Comparison of ENCODE assay signal across 1 cellular context in the genomic region with DNA sequence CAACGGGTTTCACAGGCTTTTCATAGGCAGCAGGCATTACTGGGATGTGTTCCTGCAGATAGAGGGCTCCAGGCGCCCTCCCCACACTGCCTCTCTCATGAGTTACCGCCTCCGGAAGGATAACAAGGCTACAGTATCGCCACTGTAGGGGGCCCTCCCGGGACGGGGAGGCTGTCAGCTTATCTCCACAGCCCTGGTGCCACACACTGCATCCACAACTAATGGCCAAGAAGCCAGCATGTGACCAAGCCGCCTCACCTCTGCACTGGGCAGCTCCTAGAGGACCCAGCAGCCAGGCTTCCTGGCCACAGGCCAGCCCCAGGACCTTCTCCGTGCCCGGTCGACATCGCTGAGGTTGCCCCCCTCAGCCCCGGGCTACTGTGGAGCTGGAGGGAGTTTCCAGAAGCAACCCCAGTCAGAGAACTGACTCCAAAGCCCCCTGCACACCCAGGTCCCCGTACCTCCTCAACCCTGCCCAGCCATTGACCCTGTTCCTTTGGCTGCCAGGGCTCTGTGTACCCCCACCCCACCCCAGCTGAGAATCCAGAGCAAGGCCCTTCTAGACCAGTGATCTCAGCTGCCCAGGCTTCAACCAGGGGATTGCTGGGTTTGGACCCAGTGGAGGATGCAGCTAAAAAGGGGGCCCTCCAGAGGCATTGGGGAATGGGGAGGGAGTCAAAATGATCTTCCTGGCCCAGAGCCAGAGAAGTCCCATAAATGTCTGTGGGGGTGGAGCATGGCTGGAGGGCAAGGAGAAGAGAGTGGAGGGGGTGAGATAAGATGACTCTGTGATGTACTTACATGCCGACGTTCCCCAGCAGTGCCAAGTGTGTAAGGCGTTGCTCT.
A peak's percentile ranks its signal among the peaks of the same experiment; 100 is the strongest.
TF ChIP-seq lines count a peak whose summit lies in the region.

No MANE protein-coding gene starts in this region.

TF ChIP-seq in K562, 482 proteins besides CTCF, POLR2A, EP300 and RAD21 (continued from another document and continues in another):
- TF ChIP-seq, protein P1, sequence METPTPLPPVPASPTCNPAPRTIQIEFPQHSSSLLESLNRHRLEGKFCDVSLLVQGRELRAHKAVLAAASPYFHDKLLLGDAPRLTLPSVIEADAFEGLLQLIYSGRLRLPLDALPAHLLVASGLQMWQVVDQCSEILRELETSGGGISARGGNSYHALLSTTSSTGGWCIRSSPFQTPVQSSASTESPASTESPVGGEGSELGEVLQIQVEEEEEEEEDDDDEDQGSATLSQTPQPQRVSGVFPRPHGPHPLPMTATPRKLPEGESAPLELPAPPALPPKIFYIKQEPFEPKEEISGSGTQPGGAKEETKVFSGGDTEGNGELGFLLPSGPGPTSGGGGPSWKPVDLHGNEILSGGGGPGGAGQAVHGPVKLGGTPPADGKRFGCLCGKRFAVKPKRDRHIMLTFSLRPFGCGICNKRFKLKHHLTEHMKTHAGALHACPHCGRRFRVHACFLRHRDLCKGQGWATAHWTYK (CRISPR knock-in tag; IDR thresholded peaks at IDR 0.05), result peak; percentile 89; the same call in 1 of the 2 replicates
- no peak for TF ChIP-seq XRCC3 (IDR thresholded peaks at IDR 0.05)
- TF ChIP-seq, protein P2, sequence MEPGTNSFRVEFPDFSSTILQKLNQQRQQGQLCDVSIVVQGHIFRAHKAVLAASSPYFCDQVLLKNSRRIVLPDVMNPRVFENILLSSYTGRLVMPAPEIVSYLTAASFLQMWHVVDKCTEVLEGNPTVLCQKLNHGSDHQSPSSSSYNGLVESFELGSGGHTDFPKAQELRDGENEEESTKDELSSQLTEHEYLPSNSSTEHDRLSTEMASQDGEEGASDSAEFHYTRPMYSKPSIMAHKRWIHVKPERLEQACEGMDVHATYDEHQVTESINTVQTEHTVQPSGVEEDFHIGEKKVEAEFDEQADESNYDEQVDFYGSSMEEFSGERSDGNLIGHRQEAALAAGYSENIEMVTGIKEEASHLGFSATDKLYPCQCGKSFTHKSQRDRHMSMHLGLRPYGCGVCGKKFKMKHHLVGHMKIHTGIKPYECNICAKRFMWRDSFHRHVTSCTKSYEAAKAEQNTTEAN (CRISPR knock-in tag; IDR thresholded peaks at IDR 0.05), result no peak
- TF ChIP-seq, protein P3, sequence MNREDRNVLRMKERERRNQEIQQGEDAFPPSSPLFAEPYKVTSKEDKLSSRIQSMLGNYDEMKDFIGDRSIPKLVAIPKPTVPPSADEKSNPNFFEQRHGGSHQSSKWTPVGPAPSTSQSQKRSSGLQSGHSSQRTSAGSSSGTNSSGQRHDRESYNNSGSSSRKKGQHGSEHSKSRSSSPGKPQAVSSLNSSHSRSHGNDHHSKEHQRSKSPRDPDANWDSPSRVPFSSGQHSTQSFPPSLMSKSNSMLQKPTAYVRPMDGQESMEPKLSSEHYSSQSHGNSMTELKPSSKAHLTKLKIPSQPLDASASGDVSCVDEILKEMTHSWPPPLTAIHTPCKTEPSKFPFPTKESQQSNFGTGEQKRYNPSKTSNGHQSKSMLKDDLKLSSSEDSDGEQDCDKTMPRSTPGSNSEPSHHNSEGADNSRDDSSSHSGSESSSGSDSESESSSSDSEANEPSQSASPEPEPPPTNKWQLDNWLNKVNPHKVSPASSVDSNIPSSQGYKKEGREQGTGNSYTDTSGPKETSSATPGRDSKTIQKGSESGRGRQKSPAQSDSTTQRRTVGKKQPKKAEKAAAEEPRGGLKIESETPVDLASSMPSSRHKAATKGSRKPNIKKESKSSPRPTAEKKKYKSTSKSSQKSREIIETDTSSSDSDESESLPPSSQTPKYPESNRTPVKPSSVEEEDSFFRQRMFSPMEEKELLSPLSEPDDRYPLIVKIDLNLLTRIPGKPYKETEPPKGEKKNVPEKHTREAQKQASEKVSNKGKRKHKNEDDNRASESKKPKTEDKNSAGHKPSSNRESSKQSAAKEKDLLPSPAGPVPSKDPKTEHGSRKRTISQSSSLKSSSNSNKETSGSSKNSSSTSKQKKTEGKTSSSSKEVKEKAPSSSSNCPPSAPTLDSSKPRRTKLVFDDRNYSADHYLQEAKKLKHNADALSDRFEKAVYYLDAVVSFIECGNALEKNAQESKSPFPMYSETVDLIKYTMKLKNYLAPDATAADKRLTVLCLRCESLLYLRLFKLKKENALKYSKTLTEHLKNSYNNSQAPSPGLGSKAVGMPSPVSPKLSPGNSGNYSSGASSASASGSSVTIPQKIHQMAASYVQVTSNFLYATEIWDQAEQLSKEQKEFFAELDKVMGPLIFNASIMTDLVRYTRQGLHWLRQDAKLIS (CRISPR knock-in tag; IDR thresholded peaks at IDR 0.05), result no peak
- TF ChIP-seq FOXA3 (CRISPR knock-in tag; conservative IDR thresholded peaks at IDR 0.05 in 1 of 2, IDR thresholded peaks at IDR 0.05 in 1 of 2), result no peak
- no peak for TF ChIP-seq ZBTB8A (IDR thresholded peaks at IDR 0.05; ENCODE audit: partially characterized antibody)
- TF ChIP-seq MTF1 (CRISPR knock-in tag; IDR thresholded peaks at IDR 0.05; ENCODE audit: borderline replicate concordance), result no peak
- TF ChIP-seq, protein P4, sequence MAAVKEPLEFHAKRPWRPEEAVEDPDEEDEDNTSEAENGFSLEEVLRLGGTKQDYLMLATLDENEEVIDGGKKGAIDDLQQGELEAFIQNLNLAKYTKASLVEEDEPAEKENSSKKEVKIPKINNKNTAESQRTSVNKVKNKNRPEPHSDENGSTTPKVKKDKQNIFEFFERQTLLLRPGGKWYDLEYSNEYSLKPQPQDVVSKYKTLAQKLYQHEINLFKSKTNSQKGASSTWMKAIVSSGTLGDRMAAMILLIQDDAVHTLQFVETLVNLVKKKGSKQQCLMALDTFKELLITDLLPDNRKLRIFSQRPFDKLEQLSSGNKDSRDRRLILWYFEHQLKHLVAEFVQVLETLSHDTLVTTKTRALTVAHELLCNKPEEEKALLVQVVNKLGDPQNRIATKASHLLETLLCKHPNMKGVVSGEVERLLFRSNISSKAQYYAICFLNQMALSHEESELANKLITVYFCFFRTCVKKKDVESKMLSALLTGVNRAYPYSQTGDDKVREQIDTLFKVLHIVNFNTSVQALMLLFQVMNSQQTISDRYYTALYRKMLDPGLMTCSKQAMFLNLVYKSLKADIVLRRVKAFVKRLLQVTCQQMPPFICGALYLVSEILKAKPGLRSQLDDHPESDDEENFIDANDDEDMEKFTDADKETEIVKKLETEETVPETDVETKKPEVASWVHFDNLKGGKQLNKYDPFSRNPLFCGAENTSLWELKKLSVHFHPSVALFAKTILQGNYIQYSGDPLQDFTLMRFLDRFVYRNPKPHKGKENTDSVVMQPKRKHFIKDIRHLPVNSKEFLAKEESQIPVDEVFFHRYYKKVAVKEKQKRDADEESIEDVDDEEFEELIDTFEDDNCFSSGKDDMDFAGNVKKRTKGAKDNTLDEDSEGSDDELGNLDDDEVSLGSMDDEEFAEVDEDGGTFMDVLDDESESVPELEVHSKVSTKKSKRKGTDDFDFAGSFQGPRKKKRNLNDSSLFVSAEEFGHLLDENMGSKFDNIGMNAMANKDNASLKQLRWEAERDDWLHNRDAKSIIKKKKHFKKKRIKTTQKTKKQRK (IDR thresholded peaks at IDR 0.05; ENCODE audit: borderline replicate concordance, low read depth, low read length), result no peak
- TF ChIP-seq MAFG (tag; conservative IDR thresholded peaks at IDR 0.05), result no peak
- TF ChIP-seq ZKSCAN1 (IDR thresholded peaks at IDR 0.05; ENCODE audit: low read depth, low read length), result peak; percentile 81; the same call in 1 of the 2 replicates
- peak; percentile 96 for TF ChIP-seq MTA3 (IDR thresholded peaks at IDR 0.05; ENCODE audit: borderline replicate concordance)
- TF ChIP-seq SP1 (CRISPR knock-in tag; IDR thresholded peaks at IDR 0.05), result peak; percentile 63; the same call in 1 of the 2 replicates
- peak; percentile 79 for TF ChIP-seq KLF16 (IDR thresholded peaks at IDR 0.05)
- no peak for TF ChIP-seq PHB (CRISPR knock-in tag; IDR thresholded peaks at IDR 0.05)
- TF ChIP-seq, protein P5, sequence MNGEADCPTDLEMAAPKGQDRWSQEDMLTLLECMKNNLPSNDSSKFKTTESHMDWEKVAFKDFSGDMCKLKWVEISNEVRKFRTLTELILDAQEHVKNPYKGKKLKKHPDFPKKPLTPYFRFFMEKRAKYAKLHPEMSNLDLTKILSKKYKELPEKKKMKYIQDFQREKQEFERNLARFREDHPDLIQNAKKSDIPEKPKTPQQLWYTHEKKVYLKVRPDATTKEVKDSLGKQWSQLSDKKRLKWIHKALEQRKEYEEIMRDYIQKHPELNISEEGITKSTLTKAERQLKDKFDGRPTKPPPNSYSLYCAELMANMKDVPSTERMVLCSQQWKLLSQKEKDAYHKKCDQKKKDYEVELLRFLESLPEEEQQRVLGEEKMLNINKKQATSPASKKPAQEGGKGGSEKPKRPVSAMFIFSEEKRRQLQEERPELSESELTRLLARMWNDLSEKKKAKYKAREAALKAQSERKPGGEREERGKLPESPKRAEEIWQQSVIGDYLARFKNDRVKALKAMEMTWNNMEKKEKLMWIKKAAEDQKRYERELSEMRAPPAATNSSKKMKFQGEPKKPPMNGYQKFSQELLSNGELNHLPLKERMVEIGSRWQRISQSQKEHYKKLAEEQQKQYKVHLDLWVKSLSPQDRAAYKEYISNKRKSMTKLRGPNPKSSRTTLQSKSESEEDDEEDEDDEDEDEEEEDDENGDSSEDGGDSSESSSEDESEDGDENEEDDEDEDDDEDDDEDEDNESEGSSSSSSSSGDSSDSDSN (IDR thresholded peaks at IDR 0.05; ENCODE audit: borderline replicate concordance in 1 of 2, low read depth in 2 of 2, low read length in 2 of 2), result peak in 1 of 2 experiments; percentile 79; a peak in 1 of 4 replicates
- TF ChIP-seq, protein P6, sequence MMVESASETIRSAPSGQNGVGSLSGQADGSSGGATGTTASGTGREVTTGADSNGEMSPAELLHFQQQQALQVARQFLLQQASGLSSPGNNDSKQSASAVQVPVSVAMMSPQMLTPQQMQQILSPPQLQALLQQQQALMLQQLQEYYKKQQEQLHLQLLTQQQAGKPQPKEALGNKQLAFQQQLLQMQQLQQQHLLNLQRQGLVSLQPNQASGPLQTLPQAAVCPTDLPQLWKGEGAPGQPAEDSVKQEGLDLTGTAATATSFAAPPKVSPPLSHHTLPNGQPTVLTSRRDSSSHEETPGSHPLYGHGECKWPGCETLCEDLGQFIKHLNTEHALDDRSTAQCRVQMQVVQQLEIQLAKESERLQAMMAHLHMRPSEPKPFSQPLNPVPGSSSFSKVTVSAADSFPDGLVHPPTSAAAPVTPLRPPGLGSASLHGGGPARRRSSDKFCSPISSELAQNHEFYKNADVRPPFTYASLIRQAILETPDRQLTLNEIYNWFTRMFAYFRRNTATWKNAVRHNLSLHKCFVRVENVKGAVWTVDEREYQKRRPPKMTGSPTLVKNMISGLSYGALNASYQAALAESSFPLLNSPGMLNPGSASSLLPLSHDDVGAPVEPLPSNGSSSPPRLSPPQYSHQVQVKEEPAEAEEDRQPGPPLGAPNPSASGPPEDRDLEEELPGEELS (CRISPR knock-in tag; IDR thresholded peaks at IDR 0.05; ENCODE audit: borderline replicate concordance), result 0 out of 2 replicates have a peak, but pooled peaks have one; percentile 68
- TF ChIP-seq PRMT5 (CRISPR knock-in tag; IDR thresholded peaks at IDR 0.05), result no peak
- TF ChIP-seq COPS2 (conservative IDR thresholded peaks at IDR 0.05), result no peak
- no peak for TF ChIP-seq MCM7 (IDR thresholded peaks at IDR 0.05)
- TF ChIP-seq, protein P7, sequence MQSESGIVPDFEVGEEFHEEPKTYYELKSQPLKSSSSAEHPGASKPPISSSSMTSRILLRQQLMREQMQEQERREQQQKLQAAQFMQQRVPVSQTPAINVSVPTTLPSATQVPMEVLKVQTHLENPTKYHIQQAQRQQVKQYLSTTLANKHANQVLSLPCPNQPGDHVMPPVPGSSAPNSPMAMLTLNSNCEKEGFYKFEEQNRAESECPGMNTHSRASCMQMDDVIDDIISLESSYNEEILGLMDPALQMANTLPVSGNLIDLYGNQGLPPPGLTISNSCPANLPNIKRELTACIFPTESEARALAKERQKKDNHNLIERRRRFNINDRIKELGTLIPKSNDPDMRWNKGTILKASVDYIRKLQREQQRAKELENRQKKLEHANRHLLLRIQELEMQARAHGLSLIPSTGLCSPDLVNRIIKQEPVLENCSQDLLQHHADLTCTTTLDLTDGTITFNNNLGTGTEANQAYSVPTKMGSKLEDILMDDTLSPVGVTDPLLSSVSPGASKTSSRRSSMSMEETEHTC (IDR thresholded peaks at IDR 0.05), result peak; percentile 92
- TF ChIP-seq MCM3 (IDR thresholded peaks at IDR 0.05), result no peak
- TF ChIP-seq SMAD2 (IDR thresholded peaks at IDR 0.05; ENCODE audit: low read depth, low read length), result no peak
- TF ChIP-seq DIDO1 (tag; IDR thresholded peaks at IDR 0.05; ENCODE audit: low read depth), result no peak
- TF ChIP-seq DPF2 (IDR thresholded peaks at IDR 0.05), result peak; percentile 92
- TF ChIP-seq TARDBP (IDR thresholded peaks at IDR 0.05), result no peak; the same call in 1 of the 2 replicates
- TF ChIP-seq ZNF224 (CRISPR knock-in tag; IDR thresholded peaks at IDR 0.05), result no peak
- TF ChIP-seq STAG1 (CRISPR knock-in tag; IDR thresholded peaks at IDR 0.05; ENCODE audit: borderline replicate concordance), result no peak
- peak; percentile 73; the same call in 1 of the 2 replicates for TF ChIP-seq ERF (CRISPR knock-in tag; IDR thresholded peaks at IDR 0.05)
- no peak for TF ChIP-seq TAF15 (IDR thresholded peaks at IDR 0.05; ENCODE audit: low read depth, low read length)
- 0 out of 2 replicates have a peak, but pooled peaks have one; percentile 29 for TF ChIP-seq ZC3H11A (IDR thresholded peaks at IDR 0.05; ENCODE audit: low read depth, low read length)
- TF ChIP-seq KLF6 (CRISPR knock-in tag; IDR thresholded peaks at IDR 0.05; ENCODE audit: borderline replicate concordance), result peak; percentile 13; the same call in 1 of the 2 replicates
- TF ChIP-seq, protein P8, sequence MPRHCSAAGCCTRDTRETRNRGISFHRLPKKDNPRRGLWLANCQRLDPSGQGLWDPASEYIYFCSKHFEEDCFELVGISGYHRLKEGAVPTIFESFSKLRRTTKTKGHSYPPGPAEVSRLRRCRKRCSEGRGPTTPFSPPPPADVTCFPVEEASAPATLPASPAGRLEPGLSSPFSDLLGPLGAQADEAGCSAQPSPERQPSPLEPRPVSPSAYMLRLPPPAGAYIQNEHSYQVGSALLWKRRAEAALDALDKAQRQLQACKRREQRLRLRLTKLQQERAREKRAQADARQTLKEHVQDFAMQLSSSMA (CRISPR knock-in tag; IDR thresholded peaks at IDR 0.05), result no peak
- peak; percentile 89 for TF ChIP-seq CXXC5 (CRISPR knock-in tag; IDR thresholded peaks at IDR 0.05)
- peak; percentile 91 for TF ChIP-seq RNF2 (IDR thresholded peaks at IDR 0.05)
- TF ChIP-seq, protein P9, sequence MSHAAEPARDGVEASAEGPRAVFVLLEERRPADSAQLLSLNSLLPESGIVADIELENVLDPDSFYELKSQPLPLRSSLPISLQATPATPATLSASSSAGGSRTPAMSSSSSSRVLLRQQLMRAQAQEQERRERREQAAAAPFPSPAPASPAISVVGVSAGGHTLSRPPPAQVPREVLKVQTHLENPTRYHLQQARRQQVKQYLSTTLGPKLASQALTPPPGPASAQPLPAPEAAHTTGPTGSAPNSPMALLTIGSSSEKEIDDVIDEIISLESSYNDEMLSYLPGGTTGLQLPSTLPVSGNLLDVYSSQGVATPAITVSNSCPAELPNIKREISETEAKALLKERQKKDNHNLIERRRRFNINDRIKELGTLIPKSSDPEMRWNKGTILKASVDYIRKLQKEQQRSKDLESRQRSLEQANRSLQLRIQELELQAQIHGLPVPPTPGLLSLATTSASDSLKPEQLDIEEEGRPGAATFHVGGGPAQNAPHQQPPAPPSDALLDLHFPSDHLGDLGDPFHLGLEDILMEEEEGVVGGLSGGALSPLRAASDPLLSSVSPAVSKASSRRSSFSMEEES (CRISPR knock-in tag; IDR thresholded peaks at IDR 0.05), result peak; percentile 48; the same call in 1 of the 2 replicates
- no peak for TF ChIP-seq ZNF324 (CRISPR knock-in tag; IDR thresholded peaks at IDR 0.05)
- no peak for TF ChIP-seq ILK (tag; IDR thresholded peaks at IDR 0.05; ENCODE audit: borderline replicate concordance, low read depth)
